ENCODE assay signal across 1 cellular context in the genomic region with DNA sequence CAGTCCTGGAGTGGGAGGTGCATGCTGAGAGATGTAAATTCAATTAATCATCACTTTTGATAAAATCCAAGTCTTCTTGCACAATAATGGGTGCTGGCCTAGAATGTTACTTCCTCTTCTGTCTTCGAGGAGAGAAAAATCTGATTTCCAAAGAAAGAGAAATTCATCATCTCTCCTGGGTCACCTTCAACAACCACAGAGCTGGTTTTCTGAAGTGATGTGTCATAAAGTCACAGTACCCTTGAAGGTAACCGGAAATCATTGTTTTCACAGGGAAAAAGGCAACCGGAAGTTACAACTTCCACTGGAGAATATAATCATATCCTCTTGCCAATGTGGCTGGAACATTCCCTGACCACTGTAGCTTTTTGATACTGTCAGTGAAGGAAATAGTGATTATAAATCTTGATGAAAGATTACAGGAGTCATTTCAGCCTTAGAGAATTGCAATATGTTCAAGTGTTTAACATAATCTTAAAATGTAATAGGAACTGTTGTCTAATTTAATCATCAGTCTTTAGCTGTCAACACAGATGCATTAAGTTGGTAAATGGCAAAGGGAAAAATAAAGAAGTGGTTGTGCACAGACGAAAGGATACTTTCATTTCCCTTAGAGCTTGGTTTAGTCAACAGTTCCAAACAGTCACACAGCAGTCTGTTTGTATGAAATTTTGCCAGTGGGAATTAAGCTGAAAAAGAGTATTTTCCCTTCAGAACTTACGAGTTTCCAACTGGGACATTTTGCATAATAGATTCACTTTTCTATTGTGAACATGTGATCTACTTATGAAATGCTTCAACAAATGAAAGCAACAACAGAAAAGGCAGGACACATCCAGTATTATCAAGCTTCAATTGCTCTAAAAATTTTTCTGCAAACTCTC.
TF ChIP-seq lines count a peak whose summit lies in the region.

No MANE protein-coding gene starts in this region.

TF ChIP-seq in GM23338, 12 proteins besides CTCF, POLR2A, EP300 and RAD21 (continued from another document):
- TF ChIP-seq, protein P1, sequence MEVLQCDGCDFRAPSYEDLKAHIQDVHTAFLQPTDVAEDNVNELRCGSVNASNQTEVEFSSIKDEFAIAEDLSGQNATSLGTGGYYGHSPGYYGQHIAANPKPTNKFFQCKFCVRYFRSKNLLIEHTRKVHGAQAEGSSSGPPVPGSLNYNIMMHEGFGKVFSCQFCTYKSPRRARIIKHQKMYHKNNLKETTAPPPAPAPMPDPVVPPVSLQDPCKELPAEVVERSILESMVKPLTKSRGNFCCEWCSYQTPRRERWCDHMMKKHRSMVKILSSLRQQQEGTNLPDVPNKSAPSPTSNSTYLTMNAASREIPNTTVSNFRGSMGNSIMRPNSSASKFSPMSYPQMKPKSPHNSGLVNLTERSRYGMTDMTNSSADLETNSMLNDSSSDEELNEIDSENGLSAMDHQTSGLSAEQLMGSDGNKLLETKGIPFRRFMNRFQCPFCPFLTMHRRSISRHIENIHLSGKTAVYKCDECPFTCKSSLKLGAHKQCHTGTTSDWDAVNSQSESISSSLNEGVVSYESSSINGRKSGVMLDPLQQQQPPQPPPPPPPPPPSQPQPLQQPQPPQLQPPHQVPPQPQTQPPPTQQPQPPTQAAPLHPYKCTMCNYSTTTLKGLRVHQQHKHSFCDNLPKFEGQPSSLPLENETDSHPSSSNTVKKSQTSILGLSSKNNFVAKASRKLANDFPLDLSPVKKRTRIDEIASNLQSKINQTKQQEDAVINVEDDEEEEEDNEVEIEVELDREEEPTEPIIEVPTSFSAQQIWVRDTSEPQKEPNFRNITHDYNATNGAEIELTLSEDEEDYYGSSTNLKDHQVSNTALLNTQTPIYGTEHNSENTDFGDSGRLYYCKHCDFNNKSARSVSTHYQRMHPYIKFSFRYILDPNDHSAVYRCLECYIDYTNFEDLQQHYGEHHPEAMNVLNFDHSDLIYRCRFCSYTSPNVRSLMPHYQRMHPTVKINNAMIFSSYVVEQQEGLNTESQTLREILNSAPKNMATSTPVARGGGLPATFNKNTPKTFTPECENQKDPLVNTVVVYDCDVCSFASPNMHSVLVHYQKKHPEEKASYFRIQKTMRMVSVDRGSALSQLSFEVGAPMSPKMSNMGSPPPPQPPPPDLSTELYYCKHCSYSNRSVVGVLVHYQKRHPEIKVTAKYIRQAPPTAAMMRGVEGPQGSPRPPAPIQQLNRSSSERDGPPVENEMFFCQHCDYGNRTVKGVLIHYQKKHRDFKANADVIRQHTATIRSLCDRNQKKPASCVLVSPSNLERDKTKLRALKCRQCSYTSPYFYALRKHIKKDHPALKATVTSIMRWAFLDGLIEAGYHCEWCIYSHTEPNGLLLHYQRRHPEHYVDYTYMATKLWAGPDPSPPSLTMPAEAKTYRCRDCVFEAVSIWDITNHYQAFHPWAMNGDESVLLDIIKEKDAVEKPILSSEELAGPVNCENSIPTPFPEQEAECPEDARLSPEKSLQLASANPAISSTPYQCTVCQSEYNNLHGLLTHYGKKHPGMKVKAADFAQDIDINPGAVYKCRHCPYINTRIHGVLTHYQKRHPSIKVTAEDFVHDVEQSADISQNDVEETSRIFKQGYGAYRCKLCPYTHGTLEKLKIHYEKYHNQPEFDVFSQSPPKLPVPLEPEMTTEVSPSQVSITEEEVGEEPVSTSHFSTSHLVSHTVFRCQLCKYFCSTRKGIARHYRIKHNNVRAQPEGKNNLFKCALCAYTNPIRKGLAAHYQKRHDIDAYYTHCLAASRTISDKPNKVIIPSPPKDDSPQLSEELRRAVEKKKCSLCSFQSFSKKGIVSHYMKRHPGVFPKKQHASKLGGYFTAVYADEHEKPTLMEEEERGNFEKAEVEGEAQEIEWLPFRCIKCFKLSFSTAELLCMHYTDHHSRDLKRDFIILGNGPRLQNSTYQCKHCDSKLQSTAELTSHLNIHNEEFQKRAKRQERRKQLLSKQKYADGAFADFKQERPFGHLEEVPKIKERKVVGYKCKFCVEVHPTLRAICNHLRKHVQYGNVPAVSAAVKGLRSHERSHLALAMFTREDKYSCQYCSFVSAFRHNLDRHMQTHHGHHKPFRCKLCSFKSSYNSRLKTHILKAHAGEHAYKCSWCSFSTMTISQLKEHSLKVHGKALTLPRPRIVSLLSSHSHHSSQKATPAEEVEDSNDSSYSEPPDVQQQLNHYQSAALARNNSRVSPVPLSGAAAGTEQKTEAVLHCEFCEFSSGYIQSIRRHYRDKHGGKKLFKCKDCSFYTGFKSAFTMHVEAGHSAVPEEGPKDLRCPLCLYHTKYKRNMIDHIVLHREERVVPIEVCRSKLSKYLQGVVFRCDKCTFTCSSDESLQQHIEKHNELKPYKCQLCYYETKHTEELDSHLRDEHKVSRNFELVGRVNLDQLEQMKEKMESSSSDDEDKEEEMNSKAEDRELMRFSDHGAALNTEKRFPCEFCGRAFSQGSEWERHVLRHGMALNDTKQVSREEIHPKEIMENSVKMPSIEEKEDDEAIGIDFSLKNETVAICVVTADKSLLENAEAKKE (CRISPR knock-in tag; IDR thresholded peaks at IDR 0.05): no peak
- TF ChIP-seq ZNF331 (CRISPR knock-in tag; IDR thresholded peaks at IDR 0.05; ENCODE audit: low read depth): no peak
- no peak for TF ChIP-seq CREB1 (CRISPR knock-in tag; IDR thresholded peaks at IDR 0.05; ENCODE audit: low read depth)
- no peak for TF ChIP-seq STAT1 (IDR thresholded peaks at IDR 0.05; ENCODE audit: unreplicated experiment)
- no peak for TF ChIP-seq EZH2phosphoT487 (IDR thresholded peaks at IDR 0.05; ENCODE audit: unreplicated experiment)
- no peak for TF ChIP-seq NANOG (IDR thresholded peaks at IDR 0.05; ENCODE audit: borderline replicate concordance)
- TF ChIP-seq, protein P2, sequence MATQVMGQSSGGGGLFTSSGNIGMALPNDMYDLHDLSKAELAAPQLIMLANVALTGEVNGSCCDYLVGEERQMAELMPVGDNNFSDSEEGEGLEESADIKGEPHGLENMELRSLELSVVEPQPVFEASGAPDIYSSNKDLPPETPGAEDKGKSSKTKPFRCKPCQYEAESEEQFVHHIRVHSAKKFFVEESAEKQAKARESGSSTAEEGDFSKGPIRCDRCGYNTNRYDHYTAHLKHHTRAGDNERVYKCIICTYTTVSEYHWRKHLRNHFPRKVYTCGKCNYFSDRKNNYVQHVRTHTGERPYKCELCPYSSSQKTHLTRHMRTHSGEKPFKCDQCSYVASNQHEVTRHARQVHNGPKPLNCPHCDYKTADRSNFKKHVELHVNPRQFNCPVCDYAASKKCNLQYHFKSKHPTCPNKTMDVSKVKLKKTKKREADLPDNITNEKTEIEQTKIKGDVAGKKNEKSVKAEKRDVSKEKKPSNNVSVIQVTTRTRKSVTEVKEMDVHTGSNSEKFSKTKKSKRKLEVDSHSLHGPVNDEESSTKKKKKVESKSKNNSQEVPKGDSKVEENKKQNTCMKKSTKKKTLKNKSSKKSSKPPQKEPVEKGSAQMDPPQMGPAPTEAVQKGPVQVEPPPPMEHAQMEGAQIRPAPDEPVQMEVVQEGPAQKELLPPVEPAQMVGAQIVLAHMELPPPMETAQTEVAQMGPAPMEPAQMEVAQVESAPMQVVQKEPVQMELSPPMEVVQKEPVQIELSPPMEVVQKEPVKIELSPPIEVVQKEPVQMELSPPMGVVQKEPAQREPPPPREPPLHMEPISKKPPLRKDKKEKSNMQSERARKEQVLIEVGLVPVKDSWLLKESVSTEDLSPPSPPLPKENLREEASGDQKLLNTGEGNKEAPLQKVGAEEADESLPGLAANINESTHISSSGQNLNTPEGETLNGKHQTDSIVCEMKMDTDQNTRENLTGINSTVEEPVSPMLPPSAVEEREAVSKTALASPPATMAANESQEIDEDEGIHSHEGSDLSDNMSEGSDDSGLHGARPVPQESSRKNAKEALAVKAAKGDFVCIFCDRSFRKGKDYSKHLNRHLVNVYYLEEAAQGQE (IDR thresholded peaks at IDR 0.05; ENCODE audit: unreplicated experiment): no peak
- no peak for TF ChIP-seq JUNB (IDR thresholded peaks at IDR 0.05; ENCODE audit: unreplicated experiment)
- TF ChIP-seq ZNF114 (CRISPR knock-in tag; IDR thresholded peaks at IDR 0.05): no peak
- TF ChIP-seq POLR2AphosphoS5 (IDR thresholded peaks at IDR 0.05; ENCODE audit: low read depth): no peak
- TF ChIP-seq EZH2 (IDR thresholded peaks at IDR 0.05; ENCODE audit: low read depth, unreplicated experiment): no peak
